In the genomic region with DNA sequence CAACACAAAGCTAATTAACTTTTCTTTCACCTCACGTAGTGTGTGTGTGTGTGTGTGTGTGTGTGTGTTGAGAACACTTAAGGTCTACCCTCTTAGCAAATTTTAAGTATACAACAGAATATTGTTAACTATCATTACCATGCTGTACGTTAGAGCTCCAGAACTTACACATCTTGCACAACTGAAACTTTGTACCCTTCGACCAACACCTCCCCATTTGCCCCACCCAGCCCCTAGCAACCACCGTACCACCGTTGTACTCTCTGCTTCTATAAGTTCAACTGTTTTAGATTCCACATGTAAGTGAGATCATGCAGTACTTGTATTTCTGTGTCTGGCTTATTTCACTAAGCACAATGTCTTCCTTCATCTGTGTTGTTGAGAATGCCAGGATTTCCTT, we compare ENCODE assay signal across 5 cellular contexts.
"Had no signal": no experiment of that assay in that cellular context is flagged by ENCODE, and none has a peak within 500 bp of the region (broad histone marks: within the 10 kb centered on the region; RNA-seq: fewer than 3 reads in every experiment).

No MANE protein-coding gene starts in this region.

- H3K4me1 Mint-ChIP-seq: IgD-negative memory B cell had no signal

- H3K27ac Mint-ChIP-seq: IgD-negative memory B cell had no signal

- DNase-seq: GOT3, H7, HCEC 1CT, KBM-7 had no signal

- H3K4me3 Mint-ChIP-seq: IgD-negative memory B cell had no signal

- H3K36me3 Mint-ChIP-seq: IgD-negative memory B cell had no signal
